23 cellular contexts compared by ENCODE assay signal in genomic region chr1:207763091-207763490, GRCh38.
"Had no signal": no experiment of that assay in that cellular context is flagged by ENCODE, and none has a peak within 500 bp of the region (broad histone marks: within the 10 kb centered on the region; RNA-seq: fewer than 3 reads in every experiment).

No MANE protein-coding gene starts in this region.

- DNase-seq: activated CD4-positive, alpha-beta memory T cell treated with anti-CD3 and anti-CD28 coated beads, Interleukin-2, amount 10 ng/mL, durations not matched to agents 7 days and 5 days; activated CD4-positive, alpha-beta T cell treated with anti-CD3 and anti-CD28 coated beads for 36 hours; activated CD4-positive, alpha-beta T cell treated with anti-CD3 and anti-CD28 coated beads, Interleukin-2, amount 50 U/mL, for 1 hour; activated CD8-positive, alpha-beta memory T cell treated with anti-CD3 and anti-CD28 coated beads, Interleukin-2, amount 50 U/mL, for 4 hours; activated gamma-delta T cell treated with Interleukin-2 at 50 U/mL for 16 hours; activated naive CD4-positive, alpha-beta T cell treated with anti-CD3 and anti-CD28 coated beads, Interleukin-2, amount 10 ng/mL, durations not matched to agents 7 days and 5 days; activated naive CD8-positive, alpha-beta T cell treated with anti-CD3 and anti-CD28 coated beads for 36 hours; activated T-cell treated with anti-CD3 and anti-CD28 coated beads, Interleukin-2, amount 50 U/mL, for 72 hours; brain microvascular endothelial cell; Karpas-422; NCI-H1105 treated with DMSO at 0.1 percent for 48 hours; NCI-H1436 treated with DMSO at 0.1 percent for 48 hours; NCI-H187; NCI-H2081; NCI-H510A treated with DMSO at 0.1 percent for 48 hours; NCI-H69; PC-3; SHP77 treated with DMSO at 0.1 percent for 48 hours; T-helper 9 cell had no signal

- H3K27ac Mint-ChIP-seq: activated CD4-positive, alpha-beta memory T cell treated with anti-CD3 and anti-CD28 coated beads, Interleukin-2, amount 10 ng/mL, durations not matched to agents 7 days and 5 days; activated CD4-positive, alpha-beta T cell treated with anti-CD3 and anti-CD28 coated beads for 36 hours; activated naive CD4-positive, alpha-beta T cell treated with anti-CD3 and anti-CD28 coated beads, Interleukin-2, amount 10 ng/mL, durations not matched to agents 7 days and 5 days; activated naive CD8-positive, alpha-beta T cell treated with anti-CD3 and anti-CD28 coated beads for 36 hours; activated T-cell treated with anti-CD3 and anti-CD28 coated beads, Interleukin-2, amount 50 U/mL, for 72 hours; activated T-helper 2 cell treated with anti-CD3 and anti-CD28 coated beads, Interferon-gamma antibody, Interleukin-2, Interleukin-4, amounts not matched to agents 10 μg/mL and 5 μg/mL and 100 μg/mL, durations not matched to agents 14 hours and 24 hours and 36 hours; T-helper 1 cell treated with Interleukin-12 subunit alpha and Interleukin-12 subunit beta and Interleukin-4 antibody, amounts not matched to agents 30 μg/mL and 1 μg/mL, for 36 hours had no signal

- ATAC-seq: activated CD4-positive, alpha-beta T cell treated with anti-CD3 and anti-CD28 coated beads for 36 hours; activated T-cell treated with anti-CD3 and anti-CD28 coated beads, Interleukin-2, amount 50 U/mL, for 72 hours; PC-3 had no signal

- H3K27ac ChIP-seq: brain microvascular endothelial cell, VCaP had no signal

- H3K27me3 Mint-ChIP-seq: activated CD4-positive, alpha-beta memory T cell treated with anti-CD3 and anti-CD28 coated beads, Interleukin-2, amount 10 ng/mL, durations not matched to agents 7 days and 5 days; activated CD4-positive, alpha-beta T cell treated with anti-CD3 and anti-CD28 coated beads for 36 hours; activated naive CD4-positive, alpha-beta T cell treated with anti-CD3 and anti-CD28 coated beads, Interleukin-2, amount 10 ng/mL, durations not matched to agents 7 days and 5 days; activated naive CD8-positive, alpha-beta T cell treated with anti-CD3 and anti-CD28 coated beads for 36 hours had no signal

- H3K27me3 ChIP-seq: brain microvascular endothelial cell had no signal

- H3K9me3 Mint-ChIP-seq: activated T-cell treated with anti-CD3 and anti-CD28 coated beads, Interleukin-2, amount 50 U/mL, for 72 hours; activated T-helper 2 cell treated with anti-CD3 and anti-CD28 coated beads, Interferon-gamma antibody, Interleukin-2, Interleukin-4, amounts not matched to agents 10 μg/mL and 5 μg/mL and 100 μg/mL, durations not matched to agents 14 hours and 24 hours and 36 hours; T-helper 1 cell treated with Interleukin-12 subunit alpha and Interleukin-12 subunit beta and Interleukin-4 antibody, amounts not matched to agents 30 μg/mL and 1 μg/mL, for 36 hours had no signal

- H3K4me3 Mint-ChIP-seq: activated CD4-positive, alpha-beta memory T cell treated with anti-CD3 and anti-CD28 coated beads, Interleukin-2, amount 10 ng/mL, durations not matched to agents 7 days and 5 days; activated CD4-positive, alpha-beta T cell treated with anti-CD3 and anti-CD28 coated beads for 36 hours; activated naive CD4-positive, alpha-beta T cell treated with anti-CD3 and anti-CD28 coated beads, Interleukin-2, amount 10 ng/mL, durations not matched to agents 7 days and 5 days; activated naive CD8-positive, alpha-beta T cell treated with anti-CD3 and anti-CD28 coated beads for 36 hours; activated T-cell treated with anti-CD3 and anti-CD28 coated beads, Interleukin-2, amount 50 U/mL, for 72 hours; T-helper 1 cell treated with Interleukin-12 subunit alpha and Interleukin-12 subunit beta and Interleukin-4 antibody, amounts not matched to agents 30 μg/mL and 1 μg/mL, for 36 hours had no signal

- FAIRE-seq: RCC 7860 had no signal
